In the genomic region with DNA sequence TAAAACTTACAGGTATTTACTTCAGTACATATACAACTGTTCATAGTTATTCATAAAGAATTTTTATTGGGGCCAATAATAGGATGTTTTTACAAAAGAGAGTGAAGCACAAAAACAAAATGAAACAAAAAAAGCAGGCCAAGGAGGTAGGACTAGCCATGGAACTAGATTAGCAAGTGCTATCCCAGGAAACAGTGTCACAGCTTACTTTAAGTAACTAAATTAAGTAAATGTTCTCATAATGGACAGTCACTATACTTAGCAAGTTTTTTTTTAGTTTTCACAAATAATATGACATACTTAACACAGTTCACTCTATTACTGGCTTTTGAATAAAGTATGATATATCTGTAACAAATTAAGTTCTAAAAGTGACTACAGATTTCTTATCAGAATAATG, we compare ENCODE assay signal across 20 cellular contexts.
A peak's percentile ranks its signal among the peaks of the same experiment; 100 is the strongest.
DNase-seq lines count a peak whose midpoint lies in the region; ATAC-seq, FAIRE-seq and TF ChIP-seq lines count a peak whose summit lies in the region.
"Had no signal": no experiment of that assay in that cellular context is flagged by ENCODE, and none has a peak within 500 bp of the region (broad histone marks: within the 10 kb centered on the region; RNA-seq: fewer than 3 reads in every experiment).

No MANE protein-coding gene starts in this region.

- no peaks in the 10 kb centered on the region for H3K9me2 ChIP-seq in Karpas-422 (replicated peaks; ENCODE audit: insufficient read depth, low read length)

- no peaks in the 10 kb centered on the region for H3K79me2 ChIP-seq in Karpas-422 (ENCODE audit: low read length)

- no peaks in the 10 kb centered on the region for H4K20me1 ChIP-seq in Karpas-422 (ENCODE audit: insufficient read depth, low read depth, low read length)

- H3K4me2 ChIP-seq in Karpas-422 (ENCODE audit: low read depth, low read length, poor library complexity, severe bottlenecking): peak overlapping the region; percentile 52

- H2AFZ ChIP-seq in Karpas-422 (ENCODE audit: low read length): peak overlapping the region; percentile 87
- H2AFZ ChIP-seq: GM23248 had no signal

- peak; percentile 42 for FAIRE-seq in kidney (lab: Jason Lieb, UNC)
- FAIRE-seq: A204.1, G401.6, GM12891, GM19239, H54, HTR-8/SVneo, K562 had no signal

- intact Hi-C loops in kidney (cut with DNase I) (no loop called here), psoas muscle (cut with DNase I) (no loop called here), left ventricle myocardium inferior (cut with micrococcal nuclease) (no loop called here)

- H3K27ac ChIP-seq in Karpas-422 (ENCODE audit: low read length) (peak overlapping the region; percentile 56), kidney (ENCODE audit: low read depth in 2 of 2, low read length in 2 of 2) (no peak overlapping the region), psoas muscle (no peak overlapping the region), left ventricle myocardium inferior (replicated peaks) (no peak overlapping the region)
- H3K27ac ChIP-seq: GM23248 had no signal

- H3K4me1 ChIP-seq in Karpas-422 (ENCODE audit: low read length) (peaks cover 50% of the 10 kb centered on the region), kidney (ENCODE audit: control insufficient read depth in 1 of 2, insufficient read depth in 1 of 2, low read depth in 1 of 2, low read length in 2 of 2) (no peaks in the 10 kb centered on the region), psoas muscle (no peaks in the 10 kb centered on the region), left ventricle myocardium inferior (no peaks in the 10 kb centered on the region)

- ATAC-seq in psoas muscle (peak in 3 of 4 donors; percentile 51 to 60 (median 57)), GM21737 (IDR thresholded peaks at IDR 0.05; ENCODE audit: unreplicated experiment) (no peak)
- ATAC-seq: K562 had no signal

- H3K9me3 ChIP-seq in Karpas-422 (ENCODE audit: low read length): no peaks in the 10 kb centered on the region
- H3K9me3 ChIP-seq in kidney (ENCODE audit: control insufficient read depth in 1 of 2, low read length in 2 of 2): no peaks in the 10 kb centered on the region
- H3K9me3 ChIP-seq in psoas muscle: no peaks in the 10 kb centered on the region
- no peaks in the 10 kb centered on the region for H3K9me3 ChIP-seq in left ventricle myocardium inferior (replicated peaks)

- DNase-seq in Karpas-422 (no peak), kidney (no peak), psoas muscle (no peak), DMS114 treated with DMSO at 0.1 percent for 48 hours (lab: John Stamatoyannopoulos, UW; ENCODE audit: unreplicated experiment) (no peak), left ventricle myocardium inferior (no peak)
- DNase-seq: ACHN; CD4-positive, alpha-beta memory T cell; DMS53; DND-41; GM23248; HCEC 1CT; IMR-90 had no signal

- H3K27me3 ChIP-seq in Karpas-422 (ENCODE audit: low read length): no peaks in the 10 kb centered on the region
- H3K27me3 ChIP-seq in psoas muscle (ENCODE audit: insufficient read depth in 3 of 3, low read length in 2 of 3): no peaks in the 10 kb centered on the region
- H3K27me3 ChIP-seq in left ventricle myocardium inferior (ENCODE audit: low read depth): no peaks in the 10 kb centered on the region

- H3K36me3 ChIP-seq in Karpas-422 (ENCODE audit: insufficient read depth, low read length) (no peaks in the 10 kb centered on the region), kidney (ENCODE audit: control insufficient read depth in 1 of 2, insufficient read depth in 2 of 2, low read length in 2 of 2) (no peaks in the 10 kb centered on the region), psoas muscle (ENCODE audit: insufficient read depth in 1 of 2, low read depth in 1 of 2) (no peaks in the 10 kb centered on the region), left ventricle myocardium inferior (no peaks in the 10 kb centered on the region)

- TF ChIP-seq CTCF in kidney (IDR thresholded peaks at IDR 0.05; ENCODE audit: borderline replicate concordance, extremely low read depth, insufficient read depth) (no peak), psoas muscle (IDR thresholded peaks at IDR 0.05) (no peak), left ventricle myocardium inferior (IDR thresholded peaks at IDR 0.05; ENCODE audit: borderline replicate concordance) (no peak)

- H3K4me3 ChIP-seq in Karpas-422 (ENCODE audit: low read length) (no peak overlapping the region; the same call in 1 of the 2 replicates), kidney (ENCODE audit: low read length in 2 of 2) (no peak overlapping the region), psoas muscle (no peak overlapping the region), left ventricle myocardium inferior (no peak overlapping the region)
- H3K4me3 ChIP-seq: GM23248, K562 had no signal

- H3K9ac ChIP-seq in Karpas-422 (ENCODE audit: low read length): no peak overlapping the region
- H3K9ac ChIP-seq in kidney (ENCODE audit: low read length in 2 of 2): no peak overlapping the region
- H3K9ac ChIP-seq: GM23248 had no signal
